Comparison of ENCODE assay signal across 18 cellular contexts in genomic region chr4:56297801-56298200, GRCh38.
DNase-seq lines count a peak whose midpoint lies in the region; ATAC-seq and TF ChIP-seq lines count a peak whose summit lies in the region.
"Had no signal": no experiment of that assay in that cellular context is flagged by ENCODE, and none has a peak within 500 bp of the region (broad histone marks: within the 10 kb centered on the region; RNA-seq: fewer than 3 reads in every experiment).

No MANE protein-coding gene starts in this region.

- H3K36me3 ChIP-seq in ectodermal cell (ENCODE audit: control insufficient read depth, insufficient read depth, low read length), result no peaks in the 10 kb centered on the region
- no peaks in the 10 kb centered on the region for H3K36me3 ChIP-seq in neural progenitor cell
- H3K36me3 ChIP-seq in A673 (ENCODE audit: insufficient read depth, low read length, poor library complexity, severe bottlenecking), result no peaks in the 10 kb centered on the region

- intact Hi-C loops in A673 (cut with micrococcal nuclease; ENCODE audit: unreplicated experiment), result no loop called here
- intact Hi-C loops in cardiac septum (cut with DNase I), result no loop called here

- no peak overlapping the region for H2AFZ ChIP-seq in neural progenitor cell (replicated peaks)
- H2AFZ ChIP-seq: GM23338 had no signal

- H3K4me1 Mint-ChIP-seq in brain (peaks cover 46% of the 10 kb centered on the region), neural progenitor cell (peaks cover 36% of the 10 kb centered on the region)

- H3F3A ChIP-seq in neural progenitor cell (ENCODE audit: low read depth), result peaks cover 23% of the 10 kb centered on the region

- DNase-seq in neural progenitor cell (ENCODE audit: low spot score), result peak; percentile 88
- DNase-seq in A673 (ENCODE audit: low spot score), result no peak
- no peak for DNase-seq in cardiac septum (ENCODE audit: low spot score)
- DNase-seq: 8988T; C1 segment of cervical spinal cord; Calu3; CD4-positive, alpha-beta memory T cell; COR-L47; DMS53; DMS79 treated with DMSO at 0.1 percent for 48 hours; GF-D8; H9 had no signal

- BruUV-seq in A673 (replicated peaks; lab: Mats Ljungman, UMichigan), result no TSS peak

- peaks cover 21% of the 10 kb centered on the region for H4K20me1 ChIP-seq in neural progenitor cell (ENCODE audit: low read depth)

- H3K36me3 Mint-ChIP-seq in brain (peaks cover 34% of the 10 kb centered on the region), neural progenitor cell (peaks cover 11% of the 10 kb centered on the region)
- H3K36me3 Mint-ChIP-seq: CD4-positive, alpha-beta memory T cell had no signal

- POLR2A ChIA-PET in A673 (lab: Charles Lee; ENCODE audit: low non-redundant PET), result no interaction called here

- H3K4me2 ChIP-seq in neural progenitor cell, result peak overlapping the region; percentile 64
- H3K4me2 ChIP-seq: A549, GM23338 had no signal

- no peaks in the 10 kb centered on the region for H3K9me3 ChIP-seq in ectodermal cell (ENCODE audit: control insufficient read depth, low read length)
- H3K9me3 ChIP-seq in neural progenitor cell (ENCODE audit: low read depth), result peaks cover 3% of the 10 kb centered on the region
- H3K9me3 ChIP-seq in A673 (ENCODE audit: low read depth, low read length, poor library complexity, severe bottlenecking), result no peaks in the 10 kb centered on the region
- H3K9me3 ChIP-seq: A549 had no signal

- WGBS in ectodermal cell, 2 experiments, result 5 to 10% methylated on average over 2 of the region's 2 CpGs

- H3K4me3 Mint-ChIP-seq in brain, result peak overlapping the region in 1 of 5 experiments; percentile 50
- H3K4me3 Mint-ChIP-seq in neural progenitor cell, result no peak overlapping the region
- H3K4me3 Mint-ChIP-seq: GM23338, H9 had no signal

- H3K27me3 Mint-ChIP-seq in brain (no peaks in the 10 kb centered on the region), neural progenitor cell (ENCODE audit: insufficient read depth, low read depth) (peaks cover 4% of the 10 kb centered on the region)
- H3K27me3 Mint-ChIP-seq: CD4-positive, alpha-beta memory T cell had no signal

- H3K4me3 ChIP-seq in ectodermal cell (ENCODE audit: insufficient read depth, low read depth, low read length), result no peak overlapping the region
- H3K4me3 ChIP-seq in neural progenitor cell, result peak overlapping the region; percentile 2
- H3K4me3 ChIP-seq in A673 (ENCODE audit: low read depth, low read length, poor library complexity, severe bottlenecking), result no peak overlapping the region
- H3K4me3 ChIP-seq: A549, GM23338 had no signal

- no peaks in the 10 kb centered on the region for H3K27me3 ChIP-seq in ectodermal cell (ENCODE audit: control insufficient read depth, insufficient read depth, low read length, poor library complexity, severe bottlenecking)
- no peaks in the 10 kb centered on the region for H3K27me3 ChIP-seq in neural progenitor cell
- no peaks in the 10 kb centered on the region for H3K27me3 ChIP-seq in A673 (replicated peaks; ENCODE audit: insufficient read depth, low read depth, low read length, poor library complexity)

- CTCF ChIA-PET in A673 (lab: Charles Lee), result no interaction called here

- TF ChIP-seq CTCF in brain (conservative IDR thresholded peaks at IDR 0.05) (no peak), neural progenitor cell (IDR thresholded peaks at IDR 0.05) (no peak), A673 (conservative IDR thresholded peaks at IDR 0.05; ENCODE audit: low read depth, low read length) (no peak)

- H3K27ac ChIP-seq in ectodermal cell (ENCODE audit: insufficient read depth, low read depth, low read length, poor library complexity, severe bottlenecking) (peak overlapping the region; percentile 16), neural progenitor cell (peak overlapping the region; percentile 71), A673 (ENCODE audit: low read depth, low read length, poor library complexity, severe bottlenecking) (no peak overlapping the region)
- H3K27ac ChIP-seq: A549 had no signal

- H3K4me1 ChIP-seq in ectodermal cell (ENCODE audit: control insufficient read depth, insufficient read depth, low read length) (peaks cover 30% of the 10 kb centered on the region), neural progenitor cell (peaks cover 25% of the 10 kb centered on the region), A673 (ENCODE audit: insufficient read depth, low read length, poor library complexity, severe bottlenecking) (no peaks in the 10 kb centered on the region)
- H3K4me1 ChIP-seq: A549 had no signal

- H3K27ac Mint-ChIP-seq in brain (peak overlapping the region in 4 of 5 experiments; percentile 44 to 82 (median 74)), neural progenitor cell (no peak overlapping the region)
- H3K27ac Mint-ChIP-seq: CD4-positive, alpha-beta memory T cell; GM23338 had no signal

- ATAC-seq in HG03280 (IDR thresholded peaks at IDR 0.05; ENCODE audit: unreplicated experiment), result no peak
- ATAC-seq: A549, GM23338, HCT116 had no signal

- no peaks in the 10 kb centered on the region for H3K79me2 ChIP-seq in neural progenitor cell (ENCODE audit: low read depth)

- H3K9me3 Mint-ChIP-seq in brain (peaks cover 0 to 11% (median 7%) of the 10 kb centered on the region in 5 experiments), neural progenitor cell (peaks cover 10% of the 10 kb centered on the region)
- H3K9me3 Mint-ChIP-seq: GM23338 had no signal

- no peak overlapping the region for H3K9ac ChIP-seq in neural progenitor cell
